ENCODE assay signal across 9 cellular contexts in the genomic region with DNA sequence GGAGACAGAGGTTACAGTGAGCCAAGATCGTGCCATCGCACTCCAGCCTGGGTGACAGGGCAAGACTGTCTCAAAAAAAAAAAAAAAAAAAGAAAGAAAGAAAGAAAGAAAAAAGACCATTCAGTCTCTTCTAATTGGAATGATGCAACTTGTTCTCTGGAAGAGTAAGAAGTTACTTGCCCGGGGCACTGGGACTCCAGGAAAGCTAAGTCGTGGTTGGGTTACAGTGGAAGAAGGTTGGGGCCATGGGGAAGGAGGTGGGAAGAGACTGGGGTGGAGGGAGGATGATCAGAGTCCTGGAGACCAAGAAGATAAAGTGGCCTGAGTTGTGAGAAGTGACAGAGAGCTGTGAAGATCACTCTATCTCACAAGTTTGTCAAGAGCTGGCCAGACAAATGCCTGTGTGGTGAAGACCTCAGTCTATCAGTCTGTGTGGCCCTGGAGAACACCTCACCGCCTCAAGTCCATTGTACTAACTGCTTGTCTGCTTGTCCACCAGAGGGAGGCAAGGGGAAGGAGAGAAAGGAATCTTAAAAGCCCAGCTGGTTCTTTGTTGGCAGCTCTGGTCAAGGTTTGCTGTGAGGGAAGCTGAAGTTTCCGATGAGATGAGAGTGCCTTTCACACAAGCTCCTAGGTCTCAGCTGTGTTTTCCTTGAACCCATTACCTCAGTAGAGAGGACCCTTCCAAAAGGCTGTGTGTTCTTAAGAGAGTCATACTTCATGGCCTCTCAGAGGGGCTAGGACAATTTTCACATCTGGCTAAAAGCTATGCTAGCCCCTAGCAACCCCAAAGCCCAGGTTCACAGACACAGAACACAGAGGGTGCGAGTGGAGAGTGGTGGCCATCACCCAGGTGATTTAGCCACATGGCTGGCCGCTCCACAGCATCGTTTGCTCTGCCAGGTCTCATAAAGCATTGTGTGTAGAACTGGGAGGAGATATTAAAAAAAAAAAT.
DNase-seq lines count a peak whose midpoint lies in the region; ATAC-seq and TF ChIP-seq lines count a peak whose summit lies in the region.
"Had no signal": no experiment of that assay in that cellular context is flagged by ENCODE, and none has a peak within 500 bp of the region (broad histone marks: within the 10 kb centered on the region; RNA-seq: fewer than 3 reads in every experiment).

No MANE protein-coding gene starts in this region.

- H3K27ac Mint-ChIP-seq in neural crest cell (ENCODE audit: unreplicated experiment): peak overlapping the region; percentile 59

- no peak overlapping the region for H3K4me3 Mint-ChIP-seq in neural crest cell

- DNase-seq in GM03348 (ENCODE audit: low spot score) (peak; percentile 85), RPMI7951 (ENCODE audit: low read depth) (peak; percentile 82), esophagus muscularis mucosa (ENCODE audit: extremely low spot score) (no peak), neural crest cell (ENCODE audit: low read depth, low spot score) (no peak), Peyer's patch (no peak)
- DNase-seq in activated effector memory CD4-positive, alpha-beta T cell treated with anti-CD3 and anti-CD28 coated beads, Interleukin-2, amount 50 U/mL, for 16 hours: no peak

- H3K4me3 ChIP-seq in esophagus muscularis mucosa (no peak overlapping the region), Peyer's patch (no peak overlapping the region)
- H3K4me3 ChIP-seq: skin epidermis had no signal

- H3K9me3 ChIP-seq in esophagus muscularis mucosa (no peaks in the 10 kb centered on the region), Peyer's patch (no peaks in the 10 kb centered on the region)

- WGBS in esophagus muscularis mucosa: 56% methylated on average over 9 of the region's 9 CpGs

- H3K36me3 ChIP-seq in esophagus muscularis mucosa (no peaks in the 10 kb centered on the region), Peyer's patch (no peaks in the 10 kb centered on the region)

- H3K27me3 ChIP-seq in esophagus muscularis mucosa (no peaks in the 10 kb centered on the region), Peyer's patch (no peaks in the 10 kb centered on the region)

- H3K27me3 Mint-ChIP-seq in neural crest cell (ENCODE audit: low read depth): no peaks in the 10 kb centered on the region

- no peaks in the 10 kb centered on the region for H3K9me3 Mint-ChIP-seq in neural crest cell

- intact Hi-C loops in esophagus muscularis mucosa (cut with DNase I): no loop called here

- peaks cover 0 to 9% (median 7%) of the 10 kb centered on the region in 4 donors for H3K4me1 ChIP-seq in esophagus muscularis mucosa
- H3K4me1 ChIP-seq in Peyer's patch: no peaks in the 10 kb centered on the region

- no peak for TF ChIP-seq POLR2A in esophagus muscularis mucosa (IDR thresholded peaks at IDR 0.05; ENCODE audit: low read depth)
- no peak for TF ChIP-seq POLR2A in Peyer's patch (IDR thresholded peaks at IDR 0.05)

- peak; percentile 50 for ATAC-seq in HG03378 (IDR thresholded peaks at IDR 0.05; ENCODE audit: unreplicated experiment)
- no peak for ATAC-seq in GM18519 (IDR thresholded peaks at IDR 0.05; ENCODE audit: low FRiP score, unreplicated experiment)

- TF ChIP-seq CTCF in esophagus muscularis mucosa (IDR thresholded peaks at IDR 0.05) (peak; percentile 62 to 68 (median 67)), neural crest cell (conservative IDR thresholded peaks at IDR 0.05) (peak; percentile 55), Peyer's patch (IDR thresholded peaks at IDR 0.05) (peak in 3 of 6 experiments; percentile 19 to 36 (median 28))

- peaks cover 7% of the 10 kb centered on the region for H3K4me1 Mint-ChIP-seq in neural crest cell

- no peaks in the 10 kb centered on the region for H3K36me3 Mint-ChIP-seq in neural crest cell (ENCODE audit: low read depth)

- H3K27ac ChIP-seq in esophagus muscularis mucosa (replicated peaks in 1 of 4) (no peak overlapping the region), Peyer's patch (no peak overlapping the region)
- H3K27ac ChIP-seq: skin epidermis had no signal

- TF ChIP-seq EP300 in esophagus muscularis mucosa (IDR thresholded peaks at IDR 0.05): no peak

Comparison
In these comparisons a context has a peak if more than half of its experiments do, and no peak if none do; other contexts are left out.
1. DNase-seq: peak in GM03348 (single experiment) and RPMI7951 (single experiment); none in esophagus muscularis mucosa (single experiment), neural crest cell (single experiment), activated effector memory CD4-positive, alpha-beta T cell treated with anti-CD3 and anti-CD28 coated beads, Interleukin-2, amount 50 U/mL, for 16 hours (single experiment) and Peyer's patch (0 of 3).